ENCODE assay signal across 18 cellular contexts in genomic region chrX:128676651-128677050, GRCh38.
"Had no signal": no experiment of that assay in that cellular context is flagged by ENCODE, and none has a peak within 500 bp of the region (broad histone marks: within the 10 kb centered on the region; RNA-seq: fewer than 3 reads in every experiment).

No MANE protein-coding gene starts in this region.

- H3K27ac ChIP-seq: dorsolateral prefrontal cortex, heart right ventricle, ovary, right atrium auricular region had no signal

- H3K4me3 ChIP-seq: dorsolateral prefrontal cortex, heart right ventricle, mucosa of descending colon, ovary, right atrium auricular region had no signal

- H3K4me1 Mint-ChIP-seq: naive thymus-derived CD8-positive, alpha-beta T cell; neural crest cell had no signal

- H3K27ac Mint-ChIP-seq: naive thymus-derived CD8-positive, alpha-beta T cell had no signal

- H3K4me3 Mint-ChIP-seq: naive thymus-derived CD8-positive, alpha-beta T cell; neural crest cell had no signal

- ATAC-seq: heart right ventricle; left lobe of liver; mucosa of descending colon; naive thymus-derived CD8-positive, alpha-beta T cell had no signal

- H3K36me3 ChIP-seq: heart right ventricle, ovary, right atrium auricular region had no signal

- H3K36me3 Mint-ChIP-seq: naive thymus-derived CD8-positive, alpha-beta T cell had no signal

- H3K27me3 ChIP-seq: heart right ventricle, ovary, right atrium auricular region had no signal

- H3K4me1 ChIP-seq: heart right ventricle, right atrium auricular region had no signal

- H3K9me3 ChIP-seq: heart right ventricle, mucosa of descending colon, ovary, right atrium auricular region had no signal

- DNase-seq: cortex of kidney; dorsolateral prefrontal cortex; effector CD8-positive, alpha-beta T cell; foreskin melanocyte; heart right ventricle; hypothalamus; islet precursor cell; mucosa of descending colon; naive thymus-derived CD8-positive, alpha-beta T cell; nucleus accumbens; ovary; small intestine; stimulated activated CD4-positive, alpha-beta T cell treated with anti-CD3 and anti-CD28 coated beads, Interleukin-2, amount 100 ng/mL, for 48 hours; stimulated activated naive CD4-positive, alpha-beta T cell treated with Interleukin-2 at 50 U/mL for 16 hours; trophoblast cell had no signal
